Comparison of ENCODE assay signal across 19 cellular contexts in the genomic region with DNA sequence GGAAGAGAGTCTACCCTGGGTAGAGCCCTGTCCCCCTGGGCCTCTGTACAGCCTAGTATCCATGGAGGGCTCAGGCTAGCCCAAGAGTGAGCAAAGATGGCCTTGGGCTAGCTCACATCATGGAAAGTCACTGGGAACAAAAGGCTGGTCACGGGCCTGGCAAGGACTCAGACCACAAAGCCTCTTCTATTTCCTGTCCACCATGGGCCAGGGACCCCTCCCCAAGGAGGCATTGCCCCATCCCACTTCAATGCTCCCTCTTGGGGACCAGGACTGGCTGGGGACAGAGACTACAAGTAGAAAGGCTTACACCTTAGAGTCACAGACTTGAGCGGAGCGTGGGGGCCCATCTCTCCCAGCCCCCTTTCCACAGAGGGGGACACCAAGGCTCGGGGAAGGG. TPM values are rescaled to one million over a fixed set of nuclear protein-coding genes. Genes with fewer than 3 reads are reported as not detected.
A peak's percentile ranks its signal among the peaks of the same experiment; 100 is the strongest.
DNase-seq lines count a peak whose midpoint lies in the region; ATAC-seq, FAIRE-seq and TF ChIP-seq lines count a peak whose summit lies in the region.
"Had no signal": no experiment of that assay in that cellular context is flagged by ENCODE, and none has a peak within 500 bp of the region (broad histone marks: within the 10 kb centered on the region; RNA-seq: fewer than 3 reads in every experiment).

No MANE protein-coding gene starts in this region.

- WGBS in K562 (ENCODE audit: insufficient coverage, low coverage, missing lambda C conversion rate), result 0% methylated on average over 3 of the region's 4 CpGs
- WGBS in psoas muscle, 3 donors, result 80 to 86% (median 84%) methylated on average over 4 of the region's 4 CpGs
- WGBS in sigmoid colon, 2 donors, result 76 to 92% methylated on average over 4 of the region's 4 CpGs

- H3K27me3 Mint-ChIP-seq in Calu3 (ENCODE audit: unreplicated experiment), result peaks cover 12% of the 10 kb centered on the region

- H3K9me1 ChIP-seq in K562 (ENCODE audit: control insufficient read depth, insufficient read depth, low read length), result no peaks in the 10 kb centered on the region

- TF ChIP-seq EP300 in K562 (IDR thresholded peaks at IDR 0.05; ENCODE audit: low read length) (no peak), sigmoid colon (IDR thresholded peaks at IDR 0.05) (no peak)

- H3K9me3 ChIP-seq in K562 (replicated peaks; ENCODE audit: control insufficient read depth, insufficient read depth, low read depth, low read length), result no peaks in the 10 kb centered on the region
- no peaks in the 10 kb centered on the region for H3K9me3 ChIP-seq in psoas muscle
- no peaks in the 10 kb centered on the region for H3K9me3 ChIP-seq in sigmoid colon

- H3K9me3 Mint-ChIP-seq in Calu3 (ENCODE audit: low read depth, unreplicated experiment), result no peaks in the 10 kb centered on the region
- H3K9me3 Mint-ChIP-seq: CD8-positive, alpha-beta memory T cell; naive B cell had no signal

- TF ChIP-seq POLR2A in K562 (conservative IDR thresholded peaks at IDR 0.05) (no peak), sigmoid colon (IDR thresholded peaks at IDR 0.05) (no peak)

- H3K4me2 ChIP-seq in K562 (ENCODE audit: insufficient read depth, low read length), result no peak overlapping the region

- no peak for DNase-seq in Calu3
- no peak for DNase-seq in K562 (ENCODE audit: extremely low read depth in 1 of 4, low spot score in 3 of 4)
- DNase-seq in globus pallidus (ENCODE audit: low spot score), result peak; percentile 81
- no peak for DNase-seq in psoas muscle
- DNase-seq in SKM-1 treated with dmso at 0.1 percent for 144 hours (lab: John Stamatoyannopoulos, UW; ENCODE audit: unreplicated experiment), result no peak
- DNase-seq in sigmoid colon, result no peak
- DNase-seq: activated CD4-positive, alpha-beta T cell treated with anti-CD3 and anti-CD28 coated beads, Interleukin-2, amount 50 U/mL, for 1 hour; activated naive CD4-positive, alpha-beta T cell treated with anti-CD3 and anti-CD28 coated beads, Interleukin-2, amount 50 U/mL, for 16 hours; CD8-positive, alpha-beta memory T cell; effector memory CD4-positive, alpha-beta T cell; HCEC 1CT; Karpas-422; naive B cell; NCI-H1105 treated with DMSO at 0.1 percent for 48 hours; NCI-H2171 treated with DMSO at 0.1 percent for 48 hours; NCI-H82 had no signal

- no peaks in the 10 kb centered on the region for H4K20me1 ChIP-seq in K562 (replicated peaks; ENCODE audit: control insufficient read depth, insufficient read depth, low read length)

- intact Hi-C loops in Calu3 (cut with micrococcal nuclease; ENCODE audit: unreplicated experiment) (no loop called here), K562 (cut with micrococcal nuclease) (no loop called here), psoas muscle (cut with DNase I) (no loop called here), sigmoid colon (cut with DNase I) (no loop called here)

- ATAC-seq in K562 (no peak), psoas muscle (peak in 1 of 4 donors; percentile 2), HG02884 (IDR thresholded peaks at IDR 0.05; ENCODE audit: unreplicated experiment) (no peak), HG03521 (IDR thresholded peaks at IDR 0.05; ENCODE audit: unreplicated experiment) (no peak)

- BruUV-seq in Calu3 (replicated peaks; lab: Mats Ljungman, UMichigan) (no TSS peak), K562 (replicated peaks; lab: Mats Ljungman, UMichigan) (no TSS peak)

- H3K4me1 Mint-ChIP-seq in Calu3 (ENCODE audit: low read depth, unreplicated experiment), result peaks cover 5% of the 10 kb centered on the region

- no peak for TF ChIP-seq RAD21 in K562 (CRISPR knock-in tag; conservative IDR thresholded peaks at IDR 0.05 in 1 of 2, IDR thresholded peaks at IDR 0.05 in 1 of 2)

- no peaks in the 10 kb centered on the region for H3K36me3 Mint-ChIP-seq in Calu3 (ENCODE audit: insufficient read depth, unreplicated experiment)
- H3K36me3 Mint-ChIP-seq: CD8-positive, alpha-beta memory T cell; naive B cell had no signal

- FAIRE-seq in K562 (lab: Jason Lieb, UNC), result no peak
- FAIRE-seq: GM18507 had no signal

- CTCF ChIA-PET in Calu3 (lab: Charles Lee) (no interaction called here), K562 (lab: Yijun Ruan, JAX; ENCODE audit: low intra/inter-chr PET ratio) (no interaction called here)

- H2AFZ ChIP-seq in K562 (ENCODE audit: low read depth, low read length), result no peak overlapping the region

- no peaks in the 10 kb centered on the region for H3K79me2 ChIP-seq in K562 (ENCODE audit: control insufficient read depth, insufficient read depth, low read length)

- peaks cover 3 to 17% of the 10 kb centered on the region in 2 experiments; a peak in 4 of 5 replicates for H3K4me1 ChIP-seq in K562 (replicated peaks in 1 of 2; ENCODE audit: control insufficient read depth in 2 of 2, insufficient read depth in 2 of 2, low read length in 2 of 2)
- H3K4me1 ChIP-seq in psoas muscle, result peaks cover 16% of the 10 kb centered on the region
- H3K4me1 ChIP-seq in sigmoid colon, result no peaks in the 10 kb centered on the region

- POLR2A ChIA-PET in K562 (lab: Yijun Ruan, JAX), result no interaction called here

- no peak overlapping the region for H3K4me3 ChIP-seq in K562
- no peak overlapping the region for H3K4me3 ChIP-seq in psoas muscle
- no peak overlapping the region for H3K4me3 ChIP-seq in sigmoid colon

- H3K27me3 ChIP-seq in K562 (ENCODE audit: control insufficient read depth in 2 of 2, insufficient read depth in 2 of 2, low read length in 2 of 2), result peaks cover 0 to 22% of the 10 kb centered on the region in 2 experiments; a peak in 2 of 5 replicates
- no peaks in the 10 kb centered on the region for H3K27me3 ChIP-seq in psoas muscle (ENCODE audit: insufficient read depth in 3 of 3, low read length in 2 of 3)
- no peaks in the 10 kb centered on the region for H3K27me3 ChIP-seq in sigmoid colon

- H3K9ac ChIP-seq in K562 (ENCODE audit: insufficient read depth in 1 of 2, low read depth in 2 of 2, low read length in 2 of 2), result no peak overlapping the region

- H3K27ac Mint-ChIP-seq in Calu3 (ENCODE audit: unreplicated experiment), result no peak overlapping the region
- H3K27ac Mint-ChIP-seq: CD8-positive, alpha-beta memory T cell had no signal

- in situ Hi-C loops in K562 (cut with MboI), result no loop called here

- no peak for TF ChIP-seq CTCF in Calu3 (IDR thresholded peaks at IDR 0.05; ENCODE audit: unreplicated experiment)
- TF ChIP-seq CTCF in K562 (IDR thresholded peaks at IDR 0.05 in 2 of 3, conservative IDR thresholded peaks at IDR 0.05 in 1 of 3; ENCODE audit: insufficient read depth in 2 of 3, low read depth in 1 of 3, low read length in 3 of 3), result no peak
- TF ChIP-seq CTCF in psoas muscle (IDR thresholded peaks at IDR 0.05), result no peak
- no peak for TF ChIP-seq CTCF in sigmoid colon (IDR thresholded peaks at IDR 0.05)

- H3K36me3 ChIP-seq in K562 (ENCODE audit: control insufficient read depth, insufficient read depth, low read length) (no peaks in the 10 kb centered on the region), psoas muscle (ENCODE audit: insufficient read depth in 1 of 2, low read depth in 1 of 2) (no peaks in the 10 kb centered on the region), sigmoid colon (no peaks in the 10 kb centered on the region)

- H3K4me3 Mint-ChIP-seq in Calu3 (ENCODE audit: low read depth, unreplicated experiment), result peak overlapping the region; percentile 7
- H3K4me3 Mint-ChIP-seq: CD8-positive, alpha-beta memory T cell had no signal

- H3K27ac ChIP-seq in K562 (ENCODE audit: extremely low read depth, low read depth, low read length) (no peak overlapping the region), psoas muscle (peak overlapping the region; percentile 48), sigmoid colon (no peak overlapping the region)

RNA-seq across cellular contexts. Expression of a gene that starts 16.9 kb away (rescaled TPM):
- total RNA-seq in Calu3 (2022) (7.7 and 7.9 TPM in 2 replicates), K562 (2014; rRNA removed) (8.2 and 13.0 TPM in 2 replicates), K562 (2014; rRNA removed; fragmentation: Illumina TruSeq; extraction: Trizol) (3.0 and 3.6 TPM in 2 replicates), K562 (2015; rRNA removed; fragmentation: Illumina TruSeq; extraction: Trizol) (7.6 and 8.5 TPM in 2 replicates), K562 (2021) (15.8 and 16.6 TPM in 2 replicates), psoas muscle (10 to 100 TPM in 3 of 4 donors, 1 to 10 TPM in 1; 9.7 to 31.9 (median 17.1) TPM), sigmoid colon (1 to 10 TPM; 6.3 to 7.5 (median 7.0) TPM)
- total RNA-seq in K562 (2011; cell fraction: chromatin; rRNA removed; ENCODE audit: low replicate concordance), result 8.6 and 27.9 TPM in 2 replicates
- 22.9 and 25.2 TPM in 2 replicates for total RNA-seq in K562 (2011; cell fraction: nucleolus; rRNA removed)
- 15.6 and 17.5 TPM in 2 replicates for total RNA-seq in K562 (2011; cell fraction: nucleoplasm; rRNA removed)
- polyA plus RNA-seq in K562 (2011; rRNA removed) (8.4 and 13.8 TPM in 2 replicates), K562 (2014; fragmentation: Illumina TruSeq; extraction: Trizol) (11.0 and 11.3 TPM in 2 replicates), K562 (2014; fragmentation: Nextera tagmentation; extraction: Ambion mirVana) (under 1 TPM; 0.45 to 0.58 TPM), K562 (2014; rRNA removed) (11.8 and 12.6 TPM in 2 replicates), psoas muscle (10 to 100 TPM in 2 of 3 donors, 1 to 10 TPM in 1; 7.4 to 27.6 (median 15.7) TPM), sigmoid colon (1 to 10 TPM; 3.0 to 7.6 (median 4.2) TPM)
- 18.8 and 26.6 TPM in 2 replicates for polyA plus RNA-seq in K562 (2011; cell fraction: cytosol; rRNA removed)
- polyA plus RNA-seq in K562 (2011; cell fraction: nucleus; rRNA removed), result 20.3 and 23.2 TPM in 2 replicates
- 5.7 and 8.1 TPM in 2 replicates for polyA plus RNA-seq in K562 (2012)
- polyA minus RNA-seq in K562 (2011; rRNA and poly(A)+ RNA removed), result 12.8 and 20.2 TPM in 2 replicates
- polyA minus RNA-seq in K562 (2011; cell fraction: cytosol; rRNA and poly(A)+ RNA removed), result 15.9 and 16.3 TPM in 2 replicates
- polyA minus RNA-seq in K562 (2011; cell fraction: nucleus; rRNA and poly(A)+ RNA removed), result 17.9 and 25.9 TPM in 2 replicates

RNA-seq across cellular contexts. Expression of a gene that starts 43.7 kb away (rescaled TPM):
- total RNA-seq in Calu3 (2022), result 747 and 782 TPM in 2 replicates
- 184 and 350 TPM in 2 replicates for total RNA-seq in K562 (2011; cell fraction: chromatin; rRNA removed; ENCODE audit: low replicate concordance)
- total RNA-seq in K562 (2011; cell fraction: nucleolus; rRNA removed), result 475 and 490 TPM in 2 replicates
- total RNA-seq in K562 (2011; cell fraction: nucleoplasm; rRNA removed), result 538 and 894 TPM in 2 replicates
- 1,104 and 1,143 TPM in 2 replicates for total RNA-seq in K562 (2014; rRNA removed)
- total RNA-seq in K562 (2014; rRNA removed; fragmentation: Illumina TruSeq; extraction: Trizol), result 811 and 895 TPM in 2 replicates
- total RNA-seq in K562 (2015; rRNA removed; fragmentation: Illumina TruSeq; extraction: Trizol), result 1,065 and 1,147 TPM in 2 replicates
- 917 and 1,045 TPM in 2 replicates for total RNA-seq in K562 (2021)
- 1,156 and 1,373 TPM in 2 replicates for polyA plus RNA-seq in K562 (2011; rRNA removed)
- 2,082 and 2,495 TPM in 2 replicates for polyA plus RNA-seq in K562 (2011; cell fraction: cytosol; rRNA removed)
- 709 and 859 TPM in 2 replicates for polyA plus RNA-seq in K562 (2011; cell fraction: nucleus; rRNA removed)
- 1,411 and 1,997 TPM in 2 replicates for polyA plus RNA-seq in K562 (2012)
- polyA plus RNA-seq in K562 (2014; fragmentation: Illumina TruSeq; extraction: Trizol), result 1,281 and 1,602 TPM in 2 replicates
- polyA plus RNA-seq in K562 (2014; fragmentation: Nextera tagmentation; extraction: Ambion mirVana), result 100 to 1,000 TPM; 568 to 871 TPM
- polyA plus RNA-seq in K562 (2014; rRNA removed), result 1,326 and 1,475 TPM in 2 replicates
- 954 and 1,034 TPM in 2 replicates for polyA minus RNA-seq in K562 (2011; rRNA and poly(A)+ RNA removed)
- polyA minus RNA-seq in K562 (2011; cell fraction: cytosol; rRNA and poly(A)+ RNA removed), result 628 and 690 TPM in 2 replicates
- polyA minus RNA-seq in K562 (2011; cell fraction: nucleus; rRNA and poly(A)+ RNA removed), result 177 and 303 TPM in 2 replicates
- 1,000 to 10,000 TPM; 1,113 to 1,294 (median 1,226) TPM for total RNA-seq in psoas muscle
- polyA plus RNA-seq in psoas muscle, result 1,000 to 10,000 TPM; 2,395 to 2,767 (median 2,598) TPM
- total RNA-seq in sigmoid colon, result 1,000 to 10,000 TPM; 1,247 to 2,632 (median 2,024) TPM
- 1,000 to 10,000 TPM; 1,880 to 2,993 (median 2,094) TPM for polyA plus RNA-seq in sigmoid colon

RNA-seq across cellular contexts. Expression of a gene that starts 56.1 kb away (rescaled TPM):
- total RNA-seq in Calu3 (2022) (71.6 and 74.9 TPM in 2 replicates), K562 (2014; rRNA removed) (118 and 179 TPM in 2 replicates), K562 (2014; rRNA removed; fragmentation: Illumina TruSeq; extraction: Trizol) (44.6 and 70.7 TPM in 2 replicates), K562 (2015; rRNA removed; fragmentation: Illumina TruSeq; extraction: Trizol) (93.2 and 96.9 TPM in 2 replicates), K562 (2021) (134 and 138 TPM in 2 replicates), psoas muscle (10 to 100 TPM; 29.4 to 56.5 (median 38.5) TPM), sigmoid colon (10 to 100 TPM in 3 of 4 donors, 1 to 10 TPM in 1; 1.4 to 25.3 (median 16.6) TPM)
- 84.3 and 247 TPM in 2 replicates for total RNA-seq in K562 (2011; cell fraction: chromatin; rRNA removed; ENCODE audit: low replicate concordance)
- 195 and 196 TPM in 2 replicates for total RNA-seq in K562 (2011; cell fraction: nucleolus; rRNA removed)
- 130 and 134 TPM in 2 replicates for total RNA-seq in K562 (2011; cell fraction: nucleoplasm; rRNA removed)
- polyA plus RNA-seq in K562 (2011; rRNA removed) (104 and 144 TPM in 2 replicates), K562 (2014; fragmentation: Illumina TruSeq; extraction: Trizol) (123 and 129 TPM in 2 replicates), K562 (2014; fragmentation: Nextera tagmentation; extraction: Ambion mirVana) (100 to 1,000 TPM; 179 to 195 TPM), K562 (2014; rRNA removed) (128 and 136 TPM in 2 replicates), psoas muscle (10 to 100 TPM; 19.9 to 59.3 (median 25.8) TPM), sigmoid colon (100 to 1,000 TPM; 122 to 279 (median 146) TPM)
- polyA plus RNA-seq in K562 (2011; cell fraction: cytosol; rRNA removed), result 184 and 389 TPM in 2 replicates
- 211 and 337 TPM in 2 replicates for polyA plus RNA-seq in K562 (2011; cell fraction: nucleus; rRNA removed)
- polyA plus RNA-seq in K562 (2012), result 145 and 205 TPM in 2 replicates
- polyA minus RNA-seq in K562 (2011; rRNA and poly(A)+ RNA removed), result 63.4 and 90.9 TPM in 2 replicates
- 94.5 and 118 TPM in 2 replicates for polyA minus RNA-seq in K562 (2011; cell fraction: cytosol; rRNA and poly(A)+ RNA removed)
- 79.1 and 86.7 TPM in 2 replicates for polyA minus RNA-seq in K562 (2011; cell fraction: nucleus; rRNA and poly(A)+ RNA removed)
